In genomic region chr19:1905071-1905862, GRCh38 we compare ENCODE assay signal across 8 cellular contexts. TPM values are rescaled to one million over a fixed set of nuclear protein-coding genes. Genes with fewer than 3 reads are reported as not detected.
A peak's percentile ranks its signal among the peaks of the same experiment; 100 is the strongest.
DNase-seq lines count a peak whose midpoint lies in the region; ATAC-seq and TF ChIP-seq lines count a peak whose summit lies in the region.

ADAT3 (plus strand) TSS chr19:1905399; CDS start chr19:1912048, 6,649 bp downstream.
A gene with protein sequence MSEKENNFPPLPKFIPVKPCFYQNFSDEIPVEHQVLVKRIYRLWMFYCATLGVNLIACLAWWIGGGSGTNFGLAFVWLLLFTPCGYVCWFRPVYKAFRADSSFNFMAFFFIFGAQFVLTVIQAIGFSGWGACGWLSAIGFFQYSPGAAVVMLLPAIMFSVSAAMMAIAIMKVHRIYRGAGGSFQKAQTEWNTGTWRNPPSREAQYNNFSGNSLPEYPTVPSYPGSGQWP (plus strand): TSS chr19:1905399. CDS start chr19:1915020, 9,621 bp downstream.

- H3K27ac ChIP-seq in DOHH2 (ENCODE audit: low read depth, low read length), result peak within 1 kb of the TSS; percentile 59
- peak within 1 kb of the TSS; percentile 83 for H3K27ac ChIP-seq in RWPE1
- peak within 1 kb of the TSS; percentile 75 for H3K27ac ChIP-seq in naive thymus-derived CD4-positive, alpha-beta T cell (ENCODE audit: low read depth, low read length)

- peak within 1 kb of the TSS; percentile 95 for H3K4me2 ChIP-seq in DOHH2 (ENCODE audit: low read length)

- POLR2A ChIA-PET in RWPE1 (lab: Yijun Ruan, JAX; ENCODE audit: low non-redundant PET), result interaction anchor here (0.6 kb wide), 1 partner anchor 20 kb away, joined by 3 read pairs; the partner anchor contains the start of gene ABHD17A
- POLR2A ChIA-PET in naive thymus-derived CD4-positive, alpha-beta T cell (lab: Charles Lee), result interaction anchor here (0.8 to 2.3 kb wide), 8 partner anchors 8 to 41 kb away, joined by 3 to 11 read pairs (median 4); partner anchors contain the start of gene ABHD17A

- no peaks in the 10 kb centered on the region for H3K27me3 Mint-ChIP-seq in activated T-helper 17 cell treated with anti-CD3 and anti-CD28 coated beads, Interleukin-2, amount 50 U/mL, for 72 hours
- H3K27me3 Mint-ChIP-seq in naive thymus-derived CD4-positive, alpha-beta T cell, result no peaks in the 10 kb centered on the region
- H3K27me3 Mint-ChIP-seq in stimulated activated memory B cell treated with anti-CD40 and anti-IgM and Interleukin-4, amounts not matched to agents 10 μg/mL and 1 μg/mL and 100 μg/mL, for 72 hours, result no peaks in the 10 kb centered on the region

- H3K79me2 ChIP-seq in DOHH2 (ENCODE audit: control insufficient read depth, low read length), result peaks cover 48% of the 10 kb centered on the region

- peak; percentile 98 for ATAC-seq in activated T-helper 17 cell treated with anti-CD3 and anti-CD28 coated beads, Interleukin-2, amount 50 U/mL, for 72 hours (replicated peaks)
- ATAC-seq in naive thymus-derived CD4-positive, alpha-beta T cell, result peak; percentile 98
- ATAC-seq in stimulated activated memory B cell treated with anti-CD40 and anti-IgM and Interleukin-4, amounts not matched to agents 10 μg/mL and 1 μg/mL and 100 μg/mL, for 72 hours, result peak; percentile 95

- peaks cover 31% of the 10 kb centered on the region for H3K4me1 ChIP-seq in DOHH2 (ENCODE audit: control insufficient read depth, low read length)
- peaks cover 10% of the 10 kb centered on the region in 2 donors for H3K4me1 ChIP-seq in naive thymus-derived CD4-positive, alpha-beta T cell (ENCODE audit: control insufficient read depth in 2 of 2, insufficient read depth in 2 of 2, low read length in 2 of 2)

- H3K9me3 ChIP-seq in DOHH2 (ENCODE audit: control insufficient read depth, insufficient read depth, low read length), result no peaks in the 10 kb centered on the region
- no peaks in the 10 kb centered on the region for H3K9me3 ChIP-seq in naive thymus-derived CD4-positive, alpha-beta T cell (ENCODE audit: control insufficient read depth in 2 of 3, low read length in 3 of 3)

- peak within 1 kb of the TSS; percentile 94 for H3K4me3 Mint-ChIP-seq in activated T-helper 17 cell treated with anti-CD3 and anti-CD28 coated beads, Interleukin-2, amount 50 U/mL, for 72 hours
- peak within 1 kb of the TSS; percentile 88 to 96 (median 92) for H3K4me3 Mint-ChIP-seq in naive thymus-derived CD4-positive, alpha-beta T cell
- H3K4me3 Mint-ChIP-seq in stimulated activated memory B cell treated with anti-CD40 and anti-IgM and Interleukin-4, amounts not matched to agents 10 μg/mL and 1 μg/mL and 100 μg/mL, for 72 hours, result peak within 1 kb of the TSS; percentile 93

- H3K9me3 Mint-ChIP-seq in activated T-helper 17 cell treated with anti-CD3 and anti-CD28 coated beads, Interleukin-2, amount 50 U/mL, for 72 hours, result no peaks in the 10 kb centered on the region
- H3K9me3 Mint-ChIP-seq in naive thymus-derived CD4-positive, alpha-beta T cell, result peaks cover 0 to 2% (median 0%) of the 10 kb centered on the region in 11 donors
- no peaks in the 10 kb centered on the region for H3K9me3 Mint-ChIP-seq in stimulated activated memory B cell treated with anti-CD40 and anti-IgM and Interleukin-4, amounts not matched to agents 10 μg/mL and 1 μg/mL and 100 μg/mL, for 72 hours

- H3K36me3 ChIP-seq in DOHH2 (ENCODE audit: control insufficient read depth, low read length), result peaks cover 6% of the 10 kb centered on the region
- H3K36me3 ChIP-seq in naive thymus-derived CD4-positive, alpha-beta T cell (ENCODE audit: control insufficient read depth in 2 of 3, insufficient read depth in 3 of 3, low read length in 3 of 3), result no peaks in the 10 kb centered on the region

- H3F3A ChIP-seq in DOHH2 (ENCODE audit: control insufficient read depth, insufficient read depth), result peaks cover 19% of the 10 kb centered on the region

- no peaks in the 10 kb centered on the region for H3K9me2 ChIP-seq in DOHH2 (replicated peaks; ENCODE audit: control insufficient read depth, low read length)

- DNase-seq in H4 (ENCODE audit: low spot score) (peak; percentile 98), LoVo (ENCODE audit: low spot score) (peak; percentile 99), RWPE1 (ENCODE audit: low spot score) (peak; percentile 96), fibroblast of gingiva (ENCODE audit: low read depth) (peak; percentile 99)
- peak; percentile 90 to 98 (median 97) for DNase-seq in naive thymus-derived CD4-positive, alpha-beta T cell

- H3K27me3 ChIP-seq in DOHH2 (ENCODE audit: control insufficient read depth, low read length), result no peaks in the 10 kb centered on the region
- no peaks in the 10 kb centered on the region for H3K27me3 ChIP-seq in naive thymus-derived CD4-positive, alpha-beta T cell (ENCODE audit: control insufficient read depth in 2 of 2, insufficient read depth in 2 of 2, low read length in 2 of 2)

- intact Hi-C loops in naive thymus-derived CD4-positive, alpha-beta T cell (cut with micrococcal nuclease), result loop anchor here (1.0 kb wide), 11 partner anchors 8 to 415 kb away; partner anchors contain the start of genes ABHD17A (in 1 of the 2), AP3D1 (in 1 of the 2), IZUMO4 (in 1 of the 2) and MOB3A (in 1 of the 2)

- H3K36me3 Mint-ChIP-seq in activated T-helper 17 cell treated with anti-CD3 and anti-CD28 coated beads, Interleukin-2, amount 50 U/mL, for 72 hours (ENCODE audit: low read depth), result peaks cover 9% of the 10 kb centered on the region
- H3K36me3 Mint-ChIP-seq in naive thymus-derived CD4-positive, alpha-beta T cell, result peaks cover 0 to 2% (median 0%) of the 10 kb centered on the region in 5 donors
- H3K36me3 Mint-ChIP-seq in stimulated activated memory B cell treated with anti-CD40 and anti-IgM and Interleukin-4, amounts not matched to agents 10 μg/mL and 1 μg/mL and 100 μg/mL, for 72 hours, result peaks cover 3% of the 10 kb centered on the region

- no peaks in the 10 kb centered on the region; the same call in 1 of the 2 replicates for H4K20me1 ChIP-seq in DOHH2 (ENCODE audit: control insufficient read depth, insufficient read depth, low read depth, low read length)

- H3K4me3 ChIP-seq in DOHH2 (ENCODE audit: low read length), result peak within 1 kb of the TSS; percentile 90
- peak within 1 kb of the TSS; percentile 70 for H3K4me3 ChIP-seq in naive thymus-derived CD4-positive, alpha-beta T cell (ENCODE audit: low read length)

- TF ChIP-seq CTCF in DOHH2 (IDR thresholded peaks at IDR 0.05; ENCODE audit: low read depth, low read length, poor library complexity, severe bottlenecking), result no peak
- no peak for TF ChIP-seq CTCF in RWPE1 (conservative IDR thresholded peaks at IDR 0.05; ENCODE audit: low read depth)

- CTCF ChIA-PET in RWPE1 (lab: Yijun Ruan, JAX), result no interaction called here
- CTCF ChIA-PET in naive thymus-derived CD4-positive, alpha-beta T cell (lab: Charles Lee), result interaction anchor here (0.6 to 1.2 kb wide), 2 partner anchors 13 to 41 kb away, joined by 3 read pairs; no protein-coding TSS in a partner anchor

- H3K27ac Mint-ChIP-seq in activated T-helper 17 cell treated with anti-CD3 and anti-CD28 coated beads, Interleukin-2, amount 50 U/mL, for 72 hours, result peak within 1 kb of the TSS; percentile 95
- H3K27ac Mint-ChIP-seq in naive thymus-derived CD4-positive, alpha-beta T cell, result peak within 1 kb of the TSS; percentile 67 to 96 (median 92)
- peak within 1 kb of the TSS; percentile 87 for H3K27ac Mint-ChIP-seq in stimulated activated memory B cell treated with anti-CD40 and anti-IgM and Interleukin-4, amounts not matched to agents 10 μg/mL and 1 μg/mL and 100 μg/mL, for 72 hours

- H3K4me1 Mint-ChIP-seq in activated T-helper 17 cell treated with anti-CD3 and anti-CD28 coated beads, Interleukin-2, amount 50 U/mL, for 72 hours, result no peaks in the 10 kb centered on the region
- H3K4me1 Mint-ChIP-seq in naive thymus-derived CD4-positive, alpha-beta T cell, result peaks cover 13 to 57% (median 39%) of the 10 kb centered on the region in 7 donors
- H3K4me1 Mint-ChIP-seq in stimulated activated memory B cell treated with anti-CD40 and anti-IgM and Interleukin-4, amounts not matched to agents 10 μg/mL and 1 μg/mL and 100 μg/mL, for 72 hours, result peaks cover 74% of the 10 kb centered on the region

RNA-seq across cellular contexts. Expression of gene ADAT3, which starts in this region (rescaled TPM):
- 0.93 and 1.0 TPM in 2 replicates for total RNA-seq in H4 (2014; rRNA removed; shearing (Covaris generic))
- 10 to 100 TPM; 11.6 to 12.2 TPM for total RNA-seq in activated T-helper 17 cell treated with anti-CD3 and anti-CD28 coated beads, Interleukin-2, amount 50 U/mL, for 72 hours
- 10 to 100 TPM in 2 of 5 experiments, 1 to 10 TPM in 3; 3.5 to 13.5 (median 6.1) TPM for total RNA-seq in naive thymus-derived CD4-positive, alpha-beta T cell
- polyA plus RNA-seq in naive thymus-derived CD4-positive, alpha-beta T cell, result 1 to 10 TPM; 2.2 to 5.9 TPM

RNA-seq across cellular contexts. Expression of the second gene that starts in this region (rescaled TPM):
- 66.3 and 68.3 TPM in 2 replicates for total RNA-seq in H4 (2014; rRNA removed; shearing (Covaris generic))
- total RNA-seq in activated T-helper 17 cell treated with anti-CD3 and anti-CD28 coated beads, Interleukin-2, amount 50 U/mL, for 72 hours, result 10 to 100 TPM; 31.7 to 36.4 TPM
- total RNA-seq in naive thymus-derived CD4-positive, alpha-beta T cell, result 10 to 100 TPM; 17.6 to 35.5 (median 23.0) TPM
- polyA plus RNA-seq in naive thymus-derived CD4-positive, alpha-beta T cell, result 10 to 100 TPM; 11.8 to 12.8 TPM

Comparison
In these comparisons a context has a peak if more than half of its experiments do, and no peak if none do; other contexts are left out.
1. Peak in every context shown above with its lines: DNase-seq, ATAC-seq, H3K4me3 ChIP-seq and H3K27ac ChIP-seq.